Comparison of ENCODE assay signal across 14 cellular contexts in the genomic region with DNA sequence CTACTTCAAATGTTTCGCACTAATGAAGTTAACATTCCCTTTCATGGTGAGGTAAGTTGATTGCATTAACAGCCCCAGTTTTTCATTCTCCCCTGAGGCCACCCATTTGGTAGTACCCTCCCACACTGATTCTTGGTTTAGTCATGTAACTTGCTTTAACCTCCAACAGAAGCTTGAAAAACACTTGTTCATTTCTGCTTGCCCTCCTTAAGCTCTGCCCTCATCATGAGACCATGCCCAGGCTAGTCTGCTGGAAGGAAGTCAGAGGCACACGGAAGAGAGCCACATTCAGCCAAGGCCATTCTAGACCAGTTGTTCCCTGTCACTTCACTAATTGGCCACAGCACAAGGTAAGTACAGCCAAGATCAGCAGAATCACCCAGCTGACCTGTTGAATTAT. TPM values are rescaled to one million over a fixed set of nuclear protein-coding genes. Genes with fewer than 3 reads are reported as not detected.
A peak's percentile ranks its signal among the peaks of the same experiment; 100 is the strongest.
DNase-seq lines count a peak whose midpoint lies in the region; ATAC-seq lines count a peak whose summit lies in the region.
"Had no signal": no experiment of that assay in that cellular context is flagged by ENCODE, and none has a peak within 500 bp of the region (broad histone marks: within the 10 kb centered on the region; RNA-seq: fewer than 3 reads in every experiment).

No MANE protein-coding gene starts in this region.

- CTCF ChIA-PET in naive thymus-derived CD4-positive, alpha-beta T cell (lab: Charles Lee) = interaction anchor here (0.7 to 1.0 kb wide), 2 partner anchors 16 to 162 kb away, joined by 3 to 6 read pairs; no protein-coding TSS in a partner anchor

- peaks cover 64% of the 10 kb centered on the region for H3K4me1 Mint-ChIP-seq in stimulated activated naive CD8-positive, alpha-beta T cell treated with anti-CD3 and anti-CD28 coated beads, Interleukin-15, amount 100 ng/mL, for 72 hours
- H3K4me1 Mint-ChIP-seq in activated naive CD8-positive, alpha-beta T cell treated with anti-CD3 and anti-CD28 coated beads for 36 hours = peaks cover 63% of the 10 kb centered on the region
- H3K4me1 Mint-ChIP-seq in naive thymus-derived CD4-positive, alpha-beta T cell = peaks cover 51 to 92% (median 84%) of the 10 kb centered on the region in 7 donors

- DNase-seq in stimulated activated naive CD8-positive, alpha-beta T cell treated with anti-CD3 and anti-CD28 coated beads, Interleukin-15, Interleukin-2, amounts not matched to agents 100 U/mL and 50 U/mL, for 24 hours = no peak
- DNase-seq in stimulated activated naive CD8-positive, alpha-beta T cell treated with anti-CD3 and anti-CD28 coated beads, Interleukin-15, amount 100 ng/mL, for 72 hours = no peak
- DNase-seq in activated naive CD8-positive, alpha-beta T cell treated with anti-CD3 and anti-CD28 coated beads for 36 hours = no peak
- no peak for DNase-seq in naive thymus-derived CD4-positive, alpha-beta T cell
- DNase-seq in aorta (no peak), NCI-H1436 (lab: John Stamatoyannopoulos, UW) (no peak)
- DNase-seq in activated effector memory CD4-positive, alpha-beta T cell treated with anti-CD3 and anti-CD28 coated beads, Interleukin-2, amount 50 U/mL, for 16 hours = no peak
- DNase-seq: activated naive CD4-positive, alpha-beta T cell treated with anti-CD3 and anti-CD28 coated beads, Interleukin-2, amount 10 ng/mL, durations not matched to agents 7 days and 5 days; kidney; MM.1S; NCI-H69 had no signal

- no peaks in the 10 kb centered on the region for H3K36me3 ChIP-seq in naive thymus-derived CD4-positive, alpha-beta T cell (ENCODE audit: control insufficient read depth in 2 of 3, insufficient read depth in 3 of 3, low read length in 3 of 3)
- no peaks in the 10 kb centered on the region for H3K36me3 ChIP-seq in aorta (ENCODE audit: control insufficient read depth in 1 of 2, insufficient read depth in 2 of 2, low read length in 1 of 2)
- H3K36me3 ChIP-seq: SJCRH30 had no signal

- H3K9me3 Mint-ChIP-seq in stimulated activated naive CD8-positive, alpha-beta T cell treated with anti-CD3 and anti-CD28 coated beads, Interleukin-15, amount 100 ng/mL, for 72 hours = peaks cover 0 to 12% of the 10 kb centered on the region in 2 donors
- H3K9me3 Mint-ChIP-seq in activated naive CD8-positive, alpha-beta T cell treated with anti-CD3 and anti-CD28 coated beads for 36 hours = peaks cover 3% of the 10 kb centered on the region
- H3K9me3 Mint-ChIP-seq in naive thymus-derived CD4-positive, alpha-beta T cell = peaks cover 0 to 7% (median 0%) of the 10 kb centered on the region in 11 donors

- H3K4me1 ChIP-seq in naive thymus-derived CD4-positive, alpha-beta T cell (ENCODE audit: control insufficient read depth in 2 of 2, insufficient read depth in 2 of 2, low read length in 2 of 2) = peaks cover 31 to 50% of the 10 kb centered on the region in 2 donors
- H3K4me1 ChIP-seq in aorta (ENCODE audit: control insufficient read depth in 1 of 2, insufficient read depth in 2 of 2, low read length in 2 of 2) = peaks cover 0 to 11% of the 10 kb centered on the region in 2 donors
- H3K4me1 ChIP-seq: SJCRH30 had no signal

- no peak overlapping the region for H3K27ac ChIP-seq in naive thymus-derived CD4-positive, alpha-beta T cell (ENCODE audit: low read depth, low read length)
- H3K27ac ChIP-seq in aorta (ENCODE audit: low read depth in 1 of 2, low read length in 2 of 2) = peak overlapping the region; percentile 71 to 84
- H3K27ac ChIP-seq: SJCRH30 had no signal

- 46 to 48% methylated on average over 2 of the region's 2 CpGs for WGBS in aorta, 2 donors

- H3K27ac Mint-ChIP-seq in stimulated activated naive CD8-positive, alpha-beta T cell treated with anti-CD3 and anti-CD28 coated beads, Interleukin-15, amount 100 ng/mL, for 72 hours = no peak overlapping the region
- peak overlapping the region; percentile 47 for H3K27ac Mint-ChIP-seq in activated naive CD8-positive, alpha-beta T cell treated with anti-CD3 and anti-CD28 coated beads for 36 hours
- peak overlapping the region; percentile 15 to 92 (median 56) for H3K27ac Mint-ChIP-seq in naive thymus-derived CD4-positive, alpha-beta T cell
- H3K27ac Mint-ChIP-seq: activated naive CD4-positive, alpha-beta T cell treated with anti-CD3 and anti-CD28 coated beads, Interleukin-2, amount 10 ng/mL, durations not matched to agents 7 days and 5 days; WTC11 had no signal

- H3K27me3 ChIP-seq in naive thymus-derived CD4-positive, alpha-beta T cell (ENCODE audit: control insufficient read depth in 2 of 2, insufficient read depth in 2 of 2, low read length in 2 of 2) = no peaks in the 10 kb centered on the region
- no peaks in the 10 kb centered on the region for H3K27me3 ChIP-seq in aorta (ENCODE audit: control insufficient read depth in 1 of 2, insufficient read depth in 2 of 2, low read length in 1 of 2)
- H3K27me3 ChIP-seq: SJCRH30 had no signal

- no peak overlapping the region for H3K4me3 ChIP-seq in naive thymus-derived CD4-positive, alpha-beta T cell (ENCODE audit: low read length)
- no peak overlapping the region for H3K4me3 ChIP-seq in aorta (ENCODE audit: low read length in 2 of 2)
- H3K4me3 ChIP-seq: SJCRH30 had no signal

- POLR2A ChIA-PET in naive thymus-derived CD4-positive, alpha-beta T cell (lab: Charles Lee) = interaction anchor here (0.7 to 2.4 kb wide), 8 partner anchors 10 to 77 kb away, joined by 3 to 9 read pairs (median 3); no protein-coding TSS in a partner anchor

- peak; percentile 10 for ATAC-seq in stimulated activated naive CD8-positive, alpha-beta T cell treated with anti-CD3 and anti-CD28 coated beads, Interleukin-15, Interleukin-2, amounts not matched to agents 100 U/mL and 50 U/mL, for 24 hours
- ATAC-seq in stimulated activated naive CD8-positive, alpha-beta T cell treated with anti-CD3 and anti-CD28 coated beads, Interleukin-15, amount 100 ng/mL, for 72 hours = no peak
- ATAC-seq in naive thymus-derived CD4-positive, alpha-beta T cell = no peak
- ATAC-seq in aorta (ENCODE audit: low FRiP score) (peak; percentile 55), HG03565 (IDR thresholded peaks at IDR 0.05; ENCODE audit: unreplicated experiment) (no peak)
- ATAC-seq: WTC11 had no signal

- peak overlapping the region in 1 of 2 donors; percentile 22 for H3K4me3 Mint-ChIP-seq in stimulated activated naive CD8-positive, alpha-beta T cell treated with anti-CD3 and anti-CD28 coated beads, Interleukin-15, amount 100 ng/mL, for 72 hours
- no peak overlapping the region for H3K4me3 Mint-ChIP-seq in activated naive CD8-positive, alpha-beta T cell treated with anti-CD3 and anti-CD28 coated beads for 36 hours
- peak overlapping the region in 5 of 10 donors; percentile 36 to 51 (median 43) for H3K4me3 Mint-ChIP-seq in naive thymus-derived CD4-positive, alpha-beta T cell
- H3K4me3 Mint-ChIP-seq: activated naive CD4-positive, alpha-beta T cell treated with anti-CD3 and anti-CD28 coated beads, Interleukin-2, amount 10 ng/mL, durations not matched to agents 7 days and 5 days; WTC11 had no signal

- no peaks in the 10 kb centered on the region for H3K9me3 ChIP-seq in naive thymus-derived CD4-positive, alpha-beta T cell (ENCODE audit: control insufficient read depth in 2 of 3, low read length in 3 of 3)
- no peaks in the 10 kb centered on the region for H3K9me3 ChIP-seq in aorta (ENCODE audit: control insufficient read depth, low read length)
- H3K9me3 ChIP-seq: SJCRH30 had no signal

- intact Hi-C loops in naive thymus-derived CD4-positive, alpha-beta T cell (cut with micrococcal nuclease) = no loop called here
- intact Hi-C loops in aorta (cut with DNase I) = loop anchor here in 1 of 2 donors (10.0 kb wide), 1 partner anchor 53 kb away; no protein-coding TSS in a partner anchor

- peaks cover 4% of the 10 kb centered on the region for H3K36me3 Mint-ChIP-seq in activated naive CD8-positive, alpha-beta T cell treated with anti-CD3 and anti-CD28 coated beads for 36 hours
- peaks cover 0 to 19% (median 0%) of the 10 kb centered on the region in 5 donors for H3K36me3 Mint-ChIP-seq in naive thymus-derived CD4-positive, alpha-beta T cell
- H3K36me3 Mint-ChIP-seq: WTC11 had no signal

- peaks cover 3% of the 10 kb centered on the region for H3K27me3 Mint-ChIP-seq in stimulated activated naive CD8-positive, alpha-beta T cell treated with anti-CD3 and anti-CD28 coated beads, Interleukin-15, amount 100 ng/mL, for 72 hours
- H3K27me3 Mint-ChIP-seq in activated naive CD8-positive, alpha-beta T cell treated with anti-CD3 and anti-CD28 coated beads for 36 hours = no peaks in the 10 kb centered on the region
- H3K27me3 Mint-ChIP-seq in naive thymus-derived CD4-positive, alpha-beta T cell = peaks cover 0 to 10% (median 0%) of the 10 kb centered on the region in 5 donors

RNA-seq across cellular contexts. Expression of a gene that starts 50.7 kb away (rescaled TPM):
- total RNA-seq in activated naive CD8-positive, alpha-beta T cell treated with anti-CD3 and anti-CD28 coated beads for 36 hours = 100 to 1,000 TPM; 380 to 428 TPM
- total RNA-seq in naive thymus-derived CD4-positive, alpha-beta T cell = 1,000 to 10,000 TPM in 1 of 5 experiments, 100 to 1,000 TPM in 4; 369 to 1,223 (median 784) TPM
- polyA plus RNA-seq in naive thymus-derived CD4-positive, alpha-beta T cell = 100 to 1,000 TPM; 332 to 372 TPM
- total RNA-seq in aorta = 100 to 1,000 TPM; 321 to 462 TPM
- 100 to 1,000 TPM in 1 of 2 donors, 10 to 100 TPM in 1; 70.0 to 113 TPM for polyA plus RNA-seq in aorta

Comparison
In these comparisons a context has a peak if more than half of its experiments do, and no peak if none do; other contexts are left out.
1. ATAC-seq: peak in stimulated activated naive CD8-positive, alpha-beta T cell treated with anti-CD3 and anti-CD28 coated beads, Interleukin-15, Interleukin-2, amounts not matched to agents 100 U/mL and 50 U/mL, for 24 hours (single experiment) and aorta (single experiment); none in stimulated activated naive CD8-positive, alpha-beta T cell treated with anti-CD3 and anti-CD28 coated beads, Interleukin-15, amount 100 ng/mL, for 72 hours (single experiment), naive thymus-derived CD4-positive, alpha-beta T cell (single experiment) and HG03565 (single experiment).
2. H3K27ac Mint-ChIP-seq: peak in activated naive CD8-positive, alpha-beta T cell treated with anti-CD3 and anti-CD28 coated beads for 36 hours (single experiment) and naive thymus-derived CD4-positive, alpha-beta T cell (9 of 9); none in stimulated activated naive CD8-positive, alpha-beta T cell treated with anti-CD3 and anti-CD28 coated beads, Interleukin-15, amount 100 ng/mL, for 72 hours (0 of 2).